22 cellular contexts compared by ENCODE assay signal in genomic region chr17:80821546-80821945, GRCh38.
DNase-seq lines count a peak whose midpoint lies in the region; ATAC-seq lines count a peak whose summit lies in the region.
"Had no signal": no experiment of that assay in that cellular context is flagged by ENCODE, and none has a peak within 500 bp of the region (broad histone marks: within the 10 kb centered on the region; RNA-seq: fewer than 3 reads in every experiment).

No MANE protein-coding gene starts in this region.

- peaks cover 39% of the 10 kb centered on the region for H3K4me1 Mint-ChIP-seq in stimulated activated naive CD8-positive, alpha-beta T cell treated with anti-CD3 and anti-CD28 coated beads, Interleukin-15, Interleukin-2, amounts not matched to agents 100 ng/mL and 50 ng/mL, for 24 hours (ENCODE audit: low read depth)
- peaks cover 57% of the 10 kb centered on the region for H3K4me1 Mint-ChIP-seq in stimulated activated naive CD8-positive, alpha-beta T cell treated with anti-CD3 and anti-CD28 coated beads, Interleukin-15, amount 100 ng/mL, for 72 hours
- H3K4me1 Mint-ChIP-seq in activated CD4-positive, alpha-beta memory T cell treated with anti-CD3 and anti-CD28 coated beads, Interleukin-2, amount 10 ng/mL, durations not matched to agents 7 days and 5 days = peaks cover 69% of the 10 kb centered on the region
- H3K4me1 Mint-ChIP-seq in naive thymus-derived CD4-positive, alpha-beta T cell = peaks cover 26 to 70% (median 39%) of the 10 kb centered on the region in 7 donors

- no peaks in the 10 kb centered on the region for H3K9me3 ChIP-seq in naive thymus-derived CD4-positive, alpha-beta T cell (ENCODE audit: control insufficient read depth in 2 of 3, low read length in 3 of 3)
- H3K9me3 ChIP-seq: colonic mucosa, transverse colon had no signal

- H3K4me3 Mint-ChIP-seq in stimulated activated naive CD8-positive, alpha-beta T cell treated with anti-CD3 and anti-CD28 coated beads, Interleukin-15, Interleukin-2, amounts not matched to agents 100 ng/mL and 50 ng/mL, for 24 hours = no peak overlapping the region
- H3K4me3 Mint-ChIP-seq in stimulated activated naive CD8-positive, alpha-beta T cell treated with anti-CD3 and anti-CD28 coated beads, Interleukin-15, amount 100 ng/mL, for 72 hours = no peak overlapping the region
- no peak overlapping the region for H3K4me3 Mint-ChIP-seq in activated CD4-positive, alpha-beta memory T cell treated with anti-CD3 and anti-CD28 coated beads, Interleukin-2, amount 10 ng/mL, durations not matched to agents 7 days and 5 days
- H3K4me3 Mint-ChIP-seq in naive thymus-derived CD4-positive, alpha-beta T cell = no peak overlapping the region
- H3K4me3 Mint-ChIP-seq: CD4-positive, CD25-positive, alpha-beta regulatory T cell; HFFc6; naive B cell had no signal

- H3K36me3 Mint-ChIP-seq in stimulated activated naive CD8-positive, alpha-beta T cell treated with anti-CD3 and anti-CD28 coated beads, Interleukin-15, Interleukin-2, amounts not matched to agents 100 ng/mL and 50 ng/mL, for 24 hours (ENCODE audit: low read depth) = peaks cover 39% of the 10 kb centered on the region
- peaks cover 72% of the 10 kb centered on the region for H3K36me3 Mint-ChIP-seq in activated CD4-positive, alpha-beta memory T cell treated with anti-CD3 and anti-CD28 coated beads, Interleukin-2, amount 10 ng/mL, durations not matched to agents 7 days and 5 days (ENCODE audit: low read depth)
- H3K36me3 Mint-ChIP-seq in naive thymus-derived CD4-positive, alpha-beta T cell = peaks cover 9 to 54% (median 21%) of the 10 kb centered on the region in 5 donors

- CTCF ChIA-PET in activated CD4-positive, alpha-beta memory T cell treated with anti-CD3 and anti-CD28 coated beads, Interleukin-2, amount 10 ng/mL, durations not matched to agents 7 days and 5 days (lab: Charles Lee) = interaction anchor here (0.8 kb wide), 1 partner anchor 61 kb away, joined by 3 read pairs; no protein-coding TSS in a partner anchor
- CTCF ChIA-PET in naive thymus-derived CD4-positive, alpha-beta T cell (lab: Charles Lee) = interaction anchor here (1.1 kb wide), 1 partner anchor 11 kb away, joined by 4 read pairs; no protein-coding TSS in a partner anchor

- H3K27me3 ChIP-seq in naive thymus-derived CD4-positive, alpha-beta T cell (ENCODE audit: control insufficient read depth in 2 of 2, insufficient read depth in 2 of 2, low read length in 2 of 2) = no peaks in the 10 kb centered on the region
- H3K27me3 ChIP-seq: colonic mucosa, foreskin keratinocyte, transverse colon had no signal

- H3K27ac ChIP-seq in naive thymus-derived CD4-positive, alpha-beta T cell (ENCODE audit: low read depth, low read length) = no peak overlapping the region
- H3K27ac ChIP-seq: colonic mucosa, foreskin keratinocyte, transverse colon had no signal

- intact Hi-C loops in naive thymus-derived CD4-positive, alpha-beta T cell (cut with micrococcal nuclease) = no loop called here

- no peak overlapping the region for H3K4me3 ChIP-seq in naive thymus-derived CD4-positive, alpha-beta T cell (ENCODE audit: low read length)
- H3K4me3 ChIP-seq: colonic mucosa, transverse colon had no signal

- peaks cover 0 to 13% of the 10 kb centered on the region in 2 donors for H3K4me1 ChIP-seq in naive thymus-derived CD4-positive, alpha-beta T cell (ENCODE audit: control insufficient read depth in 2 of 2, insufficient read depth in 2 of 2, low read length in 2 of 2)
- H3K4me1 ChIP-seq: colonic mucosa, transverse colon had no signal

- DNase-seq in stimulated activated naive CD8-positive, alpha-beta T cell treated with anti-CD3 and anti-CD28 coated beads, Interleukin-15, amount 100 ng/mL, for 72 hours = no peak
- DNase-seq in activated CD4-positive, alpha-beta memory T cell treated with anti-CD3 and anti-CD28 coated beads, Interleukin-2, amount 10 ng/mL, durations not matched to agents 7 days and 5 days = no peak
- no peak for DNase-seq in naive thymus-derived CD4-positive, alpha-beta T cell
- DNase-seq in OCI-M2 (lab: John Stamatoyannopoulos, UW; ENCODE audit: unreplicated experiment) = no peak
- DNase-seq: CD4-positive, CD25-positive, alpha-beta regulatory T cell; colonic mucosa; effector memory CD4-positive, alpha-beta T cell; foreskin keratinocyte; HFFc6; left cardiac atrium; mesenchymal stem cell; naive B cell; NCI-H2081 treated with DMSO at 0.1 percent for 48 hours; NCI-H82; transverse colon had no signal

- H3K27me3 Mint-ChIP-seq in stimulated activated naive CD8-positive, alpha-beta T cell treated with anti-CD3 and anti-CD28 coated beads, Interleukin-15, Interleukin-2, amounts not matched to agents 100 ng/mL and 50 ng/mL, for 24 hours = no peaks in the 10 kb centered on the region
- no peaks in the 10 kb centered on the region for H3K27me3 Mint-ChIP-seq in stimulated activated naive CD8-positive, alpha-beta T cell treated with anti-CD3 and anti-CD28 coated beads, Interleukin-15, amount 100 ng/mL, for 72 hours
- H3K27me3 Mint-ChIP-seq in activated CD4-positive, alpha-beta memory T cell treated with anti-CD3 and anti-CD28 coated beads, Interleukin-2, amount 10 ng/mL, durations not matched to agents 7 days and 5 days = no peaks in the 10 kb centered on the region
- H3K27me3 Mint-ChIP-seq in naive thymus-derived CD4-positive, alpha-beta T cell = no peaks in the 10 kb centered on the region
- H3K27me3 Mint-ChIP-seq: CD4-positive, CD25-positive, alpha-beta regulatory T cell; naive B cell had no signal

- POLR2A ChIA-PET in activated CD4-positive, alpha-beta memory T cell treated with anti-CD3 and anti-CD28 coated beads, Interleukin-2, amount 10 ng/mL, durations not matched to agents 7 days and 5 days (lab: Charles Lee) = interaction anchor here (0.7 to 1.5 kb wide), 8 partner anchors 11 to 68 kb away, joined by 3 to 5 read pairs (median 3); no protein-coding TSS in a partner anchor
- POLR2A ChIA-PET in naive thymus-derived CD4-positive, alpha-beta T cell (lab: Charles Lee) = interaction anchor here (0.9 to 1.2 kb wide), 3 partner anchors 11 to 56 kb away, joined by 3 read pairs; no protein-coding TSS in a partner anchor

- no peak for ATAC-seq in stimulated activated naive CD8-positive, alpha-beta T cell treated with anti-CD3 and anti-CD28 coated beads, Interleukin-15, amount 100 ng/mL, for 72 hours
- ATAC-seq in naive thymus-derived CD4-positive, alpha-beta T cell = no peak
- ATAC-seq in GM18519 (IDR thresholded peaks at IDR 0.05; ENCODE audit: low FRiP score, unreplicated experiment) = no peak
- no peak for ATAC-seq in GM19324 (IDR thresholded peaks at IDR 0.05; ENCODE audit: low FRiP score, unreplicated experiment)
- ATAC-seq: activated CD4-positive, CD25-positive, alpha-beta regulatory T cell treated with anti-CD3 and anti-CD28 coated beads, Interleukin-2, amount 50 U/mL, for 24 hours; esophagus mucosa; foreskin keratinocyte; left cardiac atrium; Right ventricle myocardium inferior had no signal

- H3K36me3 ChIP-seq in naive thymus-derived CD4-positive, alpha-beta T cell (ENCODE audit: control insufficient read depth in 2 of 3, insufficient read depth in 3 of 3, low read length in 3 of 3) = peaks cover 0 to 49% (median 0%) of the 10 kb centered on the region in 3 experiments

- H3K9me3 Mint-ChIP-seq in stimulated activated naive CD8-positive, alpha-beta T cell treated with anti-CD3 and anti-CD28 coated beads, Interleukin-15, Interleukin-2, amounts not matched to agents 100 ng/mL and 50 ng/mL, for 24 hours = no peaks in the 10 kb centered on the region
- H3K9me3 Mint-ChIP-seq in stimulated activated naive CD8-positive, alpha-beta T cell treated with anti-CD3 and anti-CD28 coated beads, Interleukin-15, amount 100 ng/mL, for 72 hours = no peaks in the 10 kb centered on the region
- peaks cover 5% of the 10 kb centered on the region for H3K9me3 Mint-ChIP-seq in activated CD4-positive, alpha-beta memory T cell treated with anti-CD3 and anti-CD28 coated beads, Interleukin-2, amount 10 ng/mL, durations not matched to agents 7 days and 5 days
- peaks cover 0 to 2% (median 0%) of the 10 kb centered on the region in 11 donors for H3K9me3 Mint-ChIP-seq in naive thymus-derived CD4-positive, alpha-beta T cell
- H3K9me3 Mint-ChIP-seq: activated T-helper 2 cell treated with anti-CD3 and anti-CD28 coated beads, Interferon-gamma antibody, Interleukin-2, Interleukin-4, amounts not matched to agents 10 μg/mL and 5 μg/mL and 100 μg/mL, durations not matched to agents 14 hours and 24 hours and 36 hours; CD4-positive, CD25-positive, alpha-beta regulatory T cell; HFFc6 had no signal

- H3K27ac Mint-ChIP-seq in stimulated activated naive CD8-positive, alpha-beta T cell treated with anti-CD3 and anti-CD28 coated beads, Interleukin-15, Interleukin-2, amounts not matched to agents 100 ng/mL and 50 ng/mL, for 24 hours = peak overlapping the region; percentile 49
- peak overlapping the region in 1 of 2 donors; percentile 72 for H3K27ac Mint-ChIP-seq in stimulated activated naive CD8-positive, alpha-beta T cell treated with anti-CD3 and anti-CD28 coated beads, Interleukin-15, amount 100 ng/mL, for 72 hours
- peak overlapping the region; percentile 53 for H3K27ac Mint-ChIP-seq in activated CD4-positive, alpha-beta memory T cell treated with anti-CD3 and anti-CD28 coated beads, Interleukin-2, amount 10 ng/mL, durations not matched to agents 7 days and 5 days
- H3K27ac Mint-ChIP-seq in naive thymus-derived CD4-positive, alpha-beta T cell = peak overlapping the region in 5 of 9 donors; percentile 54 to 94 (median 75)
- H3K27ac Mint-ChIP-seq: CD4-positive, CD25-positive, alpha-beta regulatory T cell; HFFc6; naive B cell had no signal
